ENCODE assay signal across 10 cellular contexts in the genomic region with DNA sequence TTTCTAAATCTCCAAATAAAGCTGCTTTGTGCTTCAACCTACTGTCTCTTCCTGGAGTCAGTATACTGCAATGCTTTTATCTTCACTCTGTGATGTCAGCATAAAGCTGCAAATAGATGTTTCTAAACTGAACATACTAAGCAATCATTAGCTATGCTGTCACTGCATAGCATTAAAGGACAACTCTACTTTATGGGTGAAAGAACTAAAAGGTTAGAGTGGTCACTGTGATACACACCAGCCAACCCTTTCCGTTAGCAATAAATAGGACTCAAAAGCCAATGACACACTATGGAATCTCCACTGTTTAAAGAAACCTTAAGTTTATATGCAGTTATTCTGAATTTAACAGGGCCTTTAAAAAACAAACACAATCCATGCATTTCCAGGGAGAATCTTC. TPM values are rescaled to one million over a fixed set of nuclear protein-coding genes. Genes with fewer than 3 reads are reported as not detected.
A peak's percentile ranks its signal among the peaks of the same experiment; 100 is the strongest.
DNase-seq lines count a peak whose midpoint lies in the region; ATAC-seq, FAIRE-seq and TF ChIP-seq lines count a peak whose summit lies in the region.
"Had no signal": no experiment of that assay in that cellular context is flagged by ENCODE, and none has a peak within 500 bp of the region (broad histone marks: within the 10 kb centered on the region; RNA-seq: fewer than 3 reads in every experiment).

No MANE protein-coding gene starts in this region.

- H3K9me3 ChIP-seq in PC-3 (ENCODE audit: low read length) (peaks cover 5% of the 10 kb centered on the region; the same call in 1 of the 2 replicates), neuronal stem cell (replicated peaks in 1 of 2; ENCODE audit: control insufficient read depth in 2 of 2, insufficient read depth in 1 of 2, low read depth in 1 of 2, low read length in 2 of 2) (peaks cover 1 to 10% of the 10 kb centered on the region in 2 donors)

- H2BK120ac ChIP-seq in neuronal stem cell (ENCODE audit: low read depth, low read length), result no peak overlapping the region

- no peak overlapping the region for H2BK5ac ChIP-seq in neuronal stem cell (ENCODE audit: low read length)

- CTCF ChIA-PET in PC-3 (lab: Charles Lee), result no interaction called here

- H3F3A ChIP-seq in PC-3 (ENCODE audit: low read length, unreplicated experiment), result no peaks in the 10 kb centered on the region

- H4K91ac ChIP-seq in neuronal stem cell (ENCODE audit: low read depth, low read length, poor library complexity), result no peak overlapping the region

- intact Hi-C loops in PC-3 (cut with micrococcal nuclease), result no loop called here

- peak overlapping the region; percentile 99 for H3K4me3 Mint-ChIP-seq in progenitor cell of endocrine pancreas (ENCODE audit: low read depth)

- H3K23ac ChIP-seq in neuronal stem cell (ENCODE audit: low read depth, low read length, poor library complexity), result no peak overlapping the region

- ATAC-seq in PC-3 (no peak), GM18870 (IDR thresholded peaks at IDR 0.05; ENCODE audit: unreplicated experiment) (no peak)

- H3K9ac ChIP-seq in PC-3 (ENCODE audit: low read length), result peak overlapping the region; percentile 88; the same call in 1 of the 2 replicates
- no peak overlapping the region for H3K9ac ChIP-seq in neuronal stem cell (ENCODE audit: low read depth, low read length, poor library complexity)

- no peaks in the 10 kb centered on the region for H3K9me2 ChIP-seq in PC-3 (replicated peaks; ENCODE audit: low read length)

- no peak overlapping the region for H3K14ac ChIP-seq in neuronal stem cell (ENCODE audit: low read length)

- TF ChIP-seq CTCF in PC-3 (conservative IDR thresholded peaks at IDR 0.05; ENCODE audit: low read depth, low read length) (no peak), epithelial cell of proximal tubule (conservative IDR thresholded peaks at IDR 0.05; ENCODE audit: low read depth, low read length) (no peak), progenitor cell of endocrine pancreas (IDR thresholded peaks at IDR 0.05; ENCODE audit: unreplicated experiment) (no peak)

- peaks cover 11% of the 10 kb centered on the region; the same call in 1 of the 2 replicates for H4K20me1 ChIP-seq in PC-3 (ENCODE audit: low read length)

- H2AFZ ChIP-seq in PC-3 (ENCODE audit: low read length) (no peak overlapping the region), neuronal stem cell (ENCODE audit: low read length) (no peak overlapping the region)

- H2BK12ac ChIP-seq in neuronal stem cell (ENCODE audit: low read length), result no peak overlapping the region

- no peaks in the 10 kb centered on the region for H3K79me1 ChIP-seq in neuronal stem cell (ENCODE audit: low read depth, low read length)

- H3K4me1 ChIP-seq in PC-3 (ENCODE audit: insufficient read depth, low read length), result peaks cover 11% of the 10 kb centered on the region; the same call in 1 of the 2 replicates
- H3K4me1 ChIP-seq in neuronal stem cell (ENCODE audit: control insufficient read depth in 2 of 2, insufficient read depth in 1 of 2, low read depth in 1 of 2, low read length in 2 of 2), result peaks cover 0 to 5% of the 10 kb centered on the region in 2 donors

- no peak overlapping the region for H3K4ac ChIP-seq in neuronal stem cell (ENCODE audit: low read length)

- H3K27me3 ChIP-seq in PC-3 (ENCODE audit: low read length), result no peaks in the 10 kb centered on the region
- H3K27me3 ChIP-seq in neuronal stem cell (ENCODE audit: control insufficient read depth in 3 of 3, insufficient read depth in 3 of 3, low read depth in 1 of 3, low read length in 3 of 3), result peaks cover 0 to 16% (median 6%) of the 10 kb centered on the region in 3 experiments

- H3K4me1 Mint-ChIP-seq in progenitor cell of endocrine pancreas (ENCODE audit: low read depth), result peaks cover 17% of the 10 kb centered on the region

- peaks cover 5% of the 10 kb centered on the region for H3K27me3 Mint-ChIP-seq in progenitor cell of endocrine pancreas

- no TSS peak for BruUV-seq in PC-3 (replicated peaks; lab: Mats Ljungman, UMichigan)

- peaks cover 10% of the 10 kb centered on the region for H3K36me3 Mint-ChIP-seq in progenitor cell of endocrine pancreas (ENCODE audit: insufficient read depth)

- peaks cover 62% of the 10 kb centered on the region for H3K79me2 ChIP-seq in PC-3 (ENCODE audit: low read length)

- no peak for FAIRE-seq in HTR-8/SVneo (lab: Jason Lieb, UNC)

- H4K8ac ChIP-seq in neuronal stem cell (ENCODE audit: low read depth, low read length), result no peak overlapping the region

- peak overlapping the region; percentile 98 for H3K4me3 ChIP-seq in PC-3 (ENCODE audit: low read length)
- peak overlapping the region; percentile 96 for H3K4me3 ChIP-seq in epithelial cell of proximal tubule (ENCODE audit: low read depth, low read length)
- H3K4me3 ChIP-seq in neuronal stem cell (ENCODE audit: low read length in 2 of 2), result no peak overlapping the region
- H3K4me3 ChIP-seq: lung had no signal

- H2AK5ac ChIP-seq in neuronal stem cell (ENCODE audit: low read depth, low read length), result no peak overlapping the region

- H3K18ac ChIP-seq in neuronal stem cell (ENCODE audit: low read length), result no peak overlapping the region

- H3K36me3 ChIP-seq in PC-3 (ENCODE audit: low read depth, low read length), result peaks cover 19% of the 10 kb centered on the region
- H3K36me3 ChIP-seq in neuronal stem cell (replicated peaks in 1 of 2; ENCODE audit: control insufficient read depth in 2 of 2, insufficient read depth in 2 of 2, low read length in 2 of 2), result no peaks in the 10 kb centered on the region

- peak overlapping the region; percentile 96 for H3K4me2 ChIP-seq in PC-3 (ENCODE audit: low read length)
- no peak overlapping the region for H3K4me2 ChIP-seq in neuronal stem cell (ENCODE audit: insufficient read depth, low read length, poor library complexity, severe bottlenecking)

- WGBS in neuronal stem cell (ENCODE audit: extremely low coverage in 2 of 2, insufficient read length in 2 of 2, insufficient replicate concordance in 1 of 2), 2 donors, result no CpG with 5 or more reads among the region's 1 CpG

- no peak overlapping the region for H2BK15ac ChIP-seq in neuronal stem cell (ENCODE audit: low read length)

- DNase-seq in EH (ENCODE audit: low read depth) (peak; percentile 48), PC-3 (no peak), epithelial cell of proximal tubule (ENCODE audit: low read depth) (no peak), progenitor cell of endocrine pancreas (ENCODE audit: low spot score, unreplicated experiment) (no peak), neuronal stem cell (ENCODE audit: low spot score) (no peak), HTR-8/SVneo (ENCODE audit: insufficient read length, low spot score) (no peak), RPMI8226 (no peak)
- DNase-seq: SIG-M5 had no signal

- POLR2A ChIA-PET in PC-3 (lab: Charles Lee; ENCODE audit: unreplicated experiment), result interaction anchor here (0.5 kb wide), 2 partner anchors 134 to 612 kb away, joined by 3 to 6 read pairs; no protein-coding TSS in a partner anchor

- no peak overlapping the region for H3K27ac ChIP-seq in PC-3 (ENCODE audit: low read length)
- no peak overlapping the region for H3K27ac ChIP-seq in neuronal stem cell (replicated peaks; ENCODE audit: low read length)

- H3K9me3 Mint-ChIP-seq in progenitor cell of endocrine pancreas (ENCODE audit: low read depth), result peaks cover 7% of the 10 kb centered on the region

- H3K27ac Mint-ChIP-seq in progenitor cell of endocrine pancreas, result no peak overlapping the region

RNA-seq across cellular contexts. Expression of gene CCDC186, which starts 1.8 kb away (rescaled TPM):
- 4.4 and 5.7 TPM in 2 replicates for total RNA-seq in PC-3 (2014; rRNA removed)
- total RNA-seq in epithelial cell of proximal tubule, result 9.8 and 22.1 TPM in 2 replicates
- 20.8 and 21.0 TPM in 2 replicates for total RNA-seq in progenitor cell of endocrine pancreas
- polyA plus RNA-seq in neuronal stem cell (2013, experiment 1 of 2), result 6.5 TPM
- polyA plus RNA-seq in neuronal stem cell (2013, experiment 2 of 2), result 7.1 TPM

RNA-seq across cellular contexts. Expression of gene TDRD1, which starts 6.9 kb away (rescaled TPM):
- not detected in 2 replicates for total RNA-seq in PC-3 (2014; rRNA removed)
- not detected in 2 replicates for total RNA-seq in epithelial cell of proximal tubule
- total RNA-seq in progenitor cell of endocrine pancreas, result not detected in 2 replicates
- not detected for polyA plus RNA-seq in neuronal stem cell (2013, experiment 1 of 2)
- polyA plus RNA-seq in neuronal stem cell (2013, experiment 2 of 2), result not detected

Comparison
In these comparisons a context has a peak if more than half of its experiments do, and no peak if none do; other contexts are left out.
1. H3K4me3 ChIP-seq: peak in PC-3 (single experiment) and epithelial cell of proximal tubule (single experiment); none in neuronal stem cell (0 of 2).